In the genomic region with DNA sequence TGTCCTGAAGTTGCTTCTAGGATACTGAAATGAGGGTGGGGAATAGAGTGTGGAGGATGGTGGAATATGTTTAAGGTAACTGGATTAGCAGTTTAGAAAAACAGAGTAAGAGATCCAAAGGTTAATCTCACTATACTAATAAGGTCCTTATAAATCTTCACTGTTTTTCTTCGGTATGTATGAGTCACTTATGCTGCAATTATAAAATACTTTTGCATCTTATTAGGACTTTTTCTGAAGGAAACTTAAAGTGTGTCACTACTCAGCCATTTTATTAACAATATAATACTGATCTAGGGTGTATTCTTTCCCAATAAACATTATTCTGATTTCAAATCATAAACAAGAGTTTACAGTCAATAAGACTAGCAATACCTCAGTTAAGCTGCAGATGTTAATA, we compare ENCODE assay signal across 19 cellular contexts.
DNase-seq lines count a peak whose midpoint lies in the region; ATAC-seq and TF ChIP-seq lines count a peak whose summit lies in the region.
"Had no signal": no experiment of that assay in that cellular context is flagged by ENCODE, and none has a peak within 500 bp of the region (broad histone marks: within the 10 kb centered on the region; RNA-seq: fewer than 3 reads in every experiment).

No MANE protein-coding gene starts in this region.

- H3K4me2 ChIP-seq in mesenchymal stem cell (ENCODE audit: low read length, poor library complexity, severe bottlenecking): no peak overlapping the region

- no peak overlapping the region; the same call in 1 of the 2 replicates for H3K27ac Mint-ChIP-seq in HFFc6
- H3K27ac Mint-ChIP-seq in glutamatergic neuron (ENCODE audit: unreplicated experiment): no peak overlapping the region
- H3K27ac Mint-ChIP-seq: CD4-positive, alpha-beta memory T cell had no signal

- H3K36me3 Mint-ChIP-seq in HFFc6 (ENCODE audit: low read depth): no peaks in the 10 kb centered on the region
- no peaks in the 10 kb centered on the region for H3K36me3 Mint-ChIP-seq in glutamatergic neuron (ENCODE audit: unreplicated experiment)
- H3K36me3 Mint-ChIP-seq: CD4-positive, alpha-beta memory T cell had no signal

- H3K36me3 ChIP-seq in mesenchymal stem cell (ENCODE audit: control insufficient read depth in 1 of 2, insufficient read depth in 2 of 2, low read depth in 1 of 2, low read length in 2 of 2): peaks cover 2 to 8% of the 10 kb centered on the region in 2 experiments
- H3K36me3 ChIP-seq: SJCRH30 had no signal

- H4K91ac ChIP-seq in mesenchymal stem cell (ENCODE audit: low read length): no peak overlapping the region

- TF ChIP-seq CTCF in AG10803 (conservative IDR thresholded peaks at IDR 0.05; ENCODE audit: low read length) (no peak), HFFc6 (IDR thresholded peaks at IDR 0.05) (no peak), glutamatergic neuron (IDR thresholded peaks at IDR 0.05; ENCODE audit: partially characterized antibody, unreplicated experiment) (no peak)

- no peak overlapping the region for H2BK15ac ChIP-seq in mesenchymal stem cell (ENCODE audit: low read depth, poor library complexity, severe bottlenecking)

- H3K4me3 Mint-ChIP-seq in HFFc6 (no peak overlapping the region), glutamatergic neuron (ENCODE audit: unreplicated experiment) (no peak overlapping the region)
- H3K4me3 Mint-ChIP-seq: CD4-positive, alpha-beta memory T cell had no signal

- no peak for ATAC-seq in HG02938 (IDR thresholded peaks at IDR 0.05; ENCODE audit: unreplicated experiment)
- ATAC-seq: Panc1 had no signal

- H3K14ac ChIP-seq in mesenchymal stem cell (ENCODE audit: low read length in 2 of 2): no peak overlapping the region

- H4K8ac ChIP-seq in mesenchymal stem cell (ENCODE audit: low read length): no peak overlapping the region

- no peaks in the 10 kb centered on the region for H3K27me3 Mint-ChIP-seq in HFFc6 (ENCODE audit: insufficient read depth)
- H3K27me3 Mint-ChIP-seq in glutamatergic neuron (ENCODE audit: unreplicated experiment): peaks cover 6% of the 10 kb centered on the region
- H3K27me3 Mint-ChIP-seq: CD4-positive, alpha-beta memory T cell had no signal

- no peak overlapping the region for H2BK12ac ChIP-seq in mesenchymal stem cell (ENCODE audit: low read length in 2 of 2)

- H3K4me3 ChIP-seq in AG10803 (ENCODE audit: low read length) (no peak overlapping the region), mesenchymal stem cell (ENCODE audit: insufficient read depth in 1 of 2, low read depth in 1 of 2, low read length in 2 of 2) (no peak overlapping the region)
- H3K4me3 ChIP-seq: SJCRH30 had no signal

- H2AK5ac ChIP-seq in mesenchymal stem cell (ENCODE audit: low read length, severe bottlenecking): no peak overlapping the region

- no peak overlapping the region for H3K18ac ChIP-seq in mesenchymal stem cell (ENCODE audit: low read depth in 1 of 2, low read length in 2 of 2)

- no peak overlapping the region for H2BK120ac ChIP-seq in mesenchymal stem cell (ENCODE audit: low read depth, low read length)

- no peaks in the 10 kb centered on the region for H3K27me3 ChIP-seq in mesenchymal stem cell (ENCODE audit: control insufficient read depth in 1 of 2, insufficient read depth in 1 of 2, low read length in 2 of 2)
- H3K27me3 ChIP-seq: SJCRH30 had no signal

- no peak overlapping the region for H3K27ac ChIP-seq in mesenchymal stem cell (ENCODE audit: low read length, poor library complexity, severe bottlenecking)
- H3K27ac ChIP-seq: SJCRH30 had no signal

- DNase-seq in AG10803 (ENCODE audit: low read depth): peak; percentile 26
- peak; percentile 26 for DNase-seq in HFFc6
- DNase-seq in astrocyte of the hippocampus (ENCODE audit: low read depth, low spot score): peak; percentile 7
- peak; percentile 15 for DNase-seq in mesenchymal stem cell
- DNase-seq in glutamatergic neuron: no peak
- no peak for DNase-seq in NCI-H1105 treated with DMSO at 0.1 percent for 48 hours (lab: John Stamatoyannopoulos, UW)
- DNase-seq: CD4-positive, alpha-beta memory T cell; DMS153; H7; Kasumi-1; MM.1S; NCI-H1092; NCI-H2081; NCI-H2171 treated with DMSO at 0.1 percent for 48 hours; NCI-H446; NCI-H526 treated with DMSO at 0.1 percent for 48 hours; SJCRH30 had no signal

- no peak overlapping the region for H3K23ac ChIP-seq in mesenchymal stem cell (ENCODE audit: low read length in 2 of 2)

- no peak overlapping the region for H3K9ac ChIP-seq in mesenchymal stem cell (ENCODE audit: low read length)

- H3K4me1 Mint-ChIP-seq in HFFc6 (ENCODE audit: low read depth) (peaks cover 34% of the 10 kb centered on the region; the same call in 1 of the 2 replicates), glutamatergic neuron (ENCODE audit: low read depth, unreplicated experiment) (peaks cover 44% of the 10 kb centered on the region)

- H3K4ac ChIP-seq in mesenchymal stem cell (ENCODE audit: low read depth in 1 of 2, low read length in 2 of 2): no peak overlapping the region

- WGBS in mesenchymal stem cell: no CpG with 5 or more reads among the region's 1 CpG

- no peak overlapping the region for H2BK5ac ChIP-seq in mesenchymal stem cell (ENCODE audit: low read depth, low read length, poor library complexity, severe bottlenecking)

- no peak overlapping the region for H2AFZ ChIP-seq in mesenchymal stem cell (ENCODE audit: low read depth, low read length)

- H3K79me1 ChIP-seq in mesenchymal stem cell (replicated peaks; ENCODE audit: low read length, poor library complexity, severe bottlenecking): peaks cover 3% of the 10 kb centered on the region

- H3K9me3 Mint-ChIP-seq in HFFc6: no peaks in the 10 kb centered on the region
- peaks cover 2% of the 10 kb centered on the region for H3K9me3 Mint-ChIP-seq in glutamatergic neuron (ENCODE audit: unreplicated experiment)

- H3K4me1 ChIP-seq in mesenchymal stem cell (ENCODE audit: control insufficient read depth, insufficient read depth, low read depth, low read length): no peaks in the 10 kb centered on the region

- no peaks in the 10 kb centered on the region for H3K9me3 ChIP-seq in mesenchymal stem cell (ENCODE audit: control insufficient read depth, low read length)
- H3K9me3 ChIP-seq: SJCRH30 had no signal

Comparison
In these comparisons a context has a peak if more than half of its experiments do, and no peak if none do; other contexts are left out.
1. DNase-seq: peak in AG10803 (single experiment), HFFc6 (single experiment), astrocyte of the hippocampus (single experiment) and mesenchymal stem cell (single experiment); none in glutamatergic neuron (single experiment) and NCI-H1105 treated with DMSO at 0.1 percent for 48 hours (single experiment).